Comparison of ENCODE assay signal across 1 cellular context in genomic region chr6:90151827-90152449, GRCh38.
TF ChIP-seq lines count a peak whose summit lies in the region.

No MANE protein-coding gene starts in this region.

TF ChIP-seq in PFSK-1, 5 proteins besides CTCF, POLR2A, EP300 and RAD21 (continued from another document):
- no peak for TF ChIP-seq TAF1 (IDR thresholded peaks at IDR 0.05; ENCODE audit: borderline replicate concordance, insufficient read depth, low read length)
- no peak for TF ChIP-seq SIN3A (IDR thresholded peaks at IDR 0.05; ENCODE audit: borderline replicate concordance, insufficient read depth, low read length)
